31 cellular contexts compared by ENCODE assay signal in the genomic region with DNA sequence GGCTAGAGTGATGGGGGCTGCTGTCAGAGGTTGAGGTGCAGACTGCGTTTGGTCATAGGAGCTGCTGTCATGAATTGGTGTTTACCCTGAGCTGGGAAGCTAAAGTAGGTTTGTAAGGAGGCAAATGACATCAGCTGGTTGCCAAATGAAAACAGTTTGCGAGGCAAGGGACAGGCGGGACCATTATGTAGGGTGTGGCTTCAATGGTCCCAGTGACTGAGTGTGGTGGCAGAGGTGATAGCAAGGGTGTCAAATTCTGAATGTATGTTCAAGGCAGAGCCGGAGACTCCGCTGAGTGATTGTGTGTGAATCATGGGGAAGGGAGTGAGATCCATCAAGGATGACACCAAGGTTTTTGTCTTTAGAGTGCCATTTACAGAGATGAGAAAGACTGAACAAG.
"Had no signal": no experiment of that assay in that cellular context is flagged by ENCODE, and none has a peak within 500 bp of the region (broad histone marks: within the 10 kb centered on the region; RNA-seq: fewer than 3 reads in every experiment).

No MANE protein-coding gene starts in this region.

- H3K27me3 ChIP-seq: adrenal gland, body of pancreas, foreskin keratinocyte, gastrocnemius medialis had no signal

- H3K9me3 ChIP-seq: adrenal gland, gastrocnemius medialis had no signal

- H3K27ac ChIP-seq: adrenal gland, body of pancreas, breast epithelium, cardiac muscle cell, esophagus muscularis mucosa, foreskin keratinocyte, gastrocnemius medialis, heart left ventricle, VCaP had no signal

- DNase-seq: activated CD4-positive, alpha-beta memory T cell treated with anti-CD3 and anti-CD28 coated beads, Interleukin-2, amount 10 ng/mL, durations not matched to agents 7 days and 5 days; activated CD4-positive, alpha-beta T cell treated with anti-CD3 and anti-CD28 coated beads for 1 hour; activated CD4-positive, alpha-beta T cell treated with anti-CD3 and anti-CD28 coated beads for 4 hours; activated CD4-positive, alpha-beta T cell treated with anti-CD3 and anti-CD28 coated beads, Interleukin-2, amount 10 ng/mL, durations not matched to agents 7 days and 5 days; activated CD4-positive, alpha-beta T cell treated with anti-CD3 and anti-CD28 coated beads, Interleukin-2, amount 50 U/mL, for 4 hours; activated effector memory CD4-positive, alpha-beta T cell treated with Interleukin-2 at 50 U/mL for 16 hours; activated naive CD4-positive, alpha-beta T cell treated with anti-CD3 and anti-CD28 coated beads for 36 hours; activated naive CD8-positive, alpha-beta T cell treated with anti-CD3 and anti-CD28 coated beads for 36 hours; activated naive CD8-positive, alpha-beta T cell treated with anti-CD3 and anti-CD28 coated beads, Interleukin-2, amount 50 U/mL, for 24 hours; activated T-cell treated with anti-CD3 and anti-CD28 coated beads, Interleukin-2, amount 50 U/mL, for 4 hours; adrenal gland; amygdala; aorta; body of pancreas; cortex of kidney; dermis blood vessel endothelial cell; effector CD4-positive, alpha-beta T cell; effector memory CD8-positive, alpha-beta T cell; erythroblast; foreskin keratinocyte; gastrocnemius medialis; glutamatergic neuron; heart left ventricle; T-helper 1 cell; T-helper 2 cell had no signal

- H3K4me1 ChIP-seq: adrenal gland, body of pancreas, breast epithelium, esophagus muscularis mucosa, foreskin keratinocyte, gastrocnemius medialis, heart left ventricle had no signal

- ATAC-seq: activated naive CD8-positive, alpha-beta T cell treated with anti-CD3 and anti-CD28 coated beads, Interleukin-2, amount 50 U/mL, for 24 hours; activated T-cell treated with anti-CD3 and anti-CD28 coated beads, Interleukin-2, amount 50 U/mL, for 4 hours; activated T-helper 17 cell treated with anti-CD3 and anti-CD28 coated beads, Interleukin-2, amount 50 U/mL, for 72 hours; body of pancreas; effector memory CD8-positive, alpha-beta T cell; foreskin keratinocyte; gastrocnemius medialis; heart left ventricle; WTC11 had no signal

- H3K4me3 ChIP-seq: adrenal gland, body of pancreas, breast epithelium, cardiac muscle cell, esophagus muscularis mucosa, gastrocnemius medialis, heart left ventricle had no signal

- H3K36me3 ChIP-seq: adrenal gland, breast epithelium, cardiac muscle cell, esophagus muscularis mucosa, gastrocnemius medialis, heart left ventricle had no signal
